In the genomic region with DNA sequence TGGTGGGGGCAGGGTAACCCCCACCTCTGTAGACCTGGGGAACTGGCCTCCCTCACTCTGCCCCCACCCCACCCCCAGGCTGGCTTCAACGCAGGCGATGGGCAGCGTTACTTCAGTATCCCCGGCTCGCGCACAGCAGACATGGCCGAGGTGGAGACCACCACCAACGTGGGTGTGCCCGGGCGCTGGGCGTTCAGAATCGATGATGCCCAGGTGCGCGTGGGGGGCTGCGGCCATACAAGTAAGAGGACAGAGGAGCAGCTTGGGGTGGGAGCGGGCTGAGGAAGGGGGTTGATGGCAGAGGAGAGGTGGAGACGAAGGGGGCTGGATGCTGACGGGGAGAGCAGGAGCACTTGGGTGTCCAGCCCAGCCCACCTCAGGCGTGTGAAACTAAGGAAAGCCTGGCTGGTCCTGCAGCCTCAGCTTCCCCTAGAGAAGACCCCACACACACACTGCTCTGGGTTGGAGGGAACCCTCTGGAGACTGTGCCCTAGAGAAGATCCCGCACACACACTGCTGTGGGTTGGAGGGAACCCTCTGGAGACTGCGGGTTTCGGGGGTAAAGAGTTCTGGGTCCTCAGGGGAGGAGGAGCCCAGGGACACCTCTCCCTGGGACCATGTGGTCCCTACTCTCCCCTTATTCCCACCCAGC, we compare ENCODE assay signal across 20 cellular contexts. TPM values are rescaled to one million over a fixed set of nuclear protein-coding genes. Genes with fewer than 3 reads are reported as not detected.
A peak's percentile ranks its signal among the peaks of the same experiment; 100 is the strongest.
DNase-seq lines count a peak whose midpoint lies in the region; ATAC-seq, FAIRE-seq and TF ChIP-seq lines count a peak whose summit lies in the region.
"Had no signal": no experiment of that assay in that cellular context is flagged by ENCODE, and none has a peak within 500 bp of the region (broad histone marks: within the 10 kb centered on the region; RNA-seq: fewer than 3 reads in every experiment).

No MANE protein-coding gene starts in this region.

- FAIRE-seq in small intestine (lab: Jason Lieb, UNC) = no peak
- FAIRE-seq: astrocyte, urothelium cell line had no signal

- H3K4me1 ChIP-seq in SJSA1 (replicated peaks) (peaks cover 42% of the 10 kb centered on the region), spleen (peaks cover 0 to 29% (median 22%) of the 10 kb centered on the region in 6 donors), small intestine (ENCODE audit: control insufficient read depth in 2 of 2, insufficient read depth in 1 of 2, low read depth in 1 of 2, low read length in 1 of 2) (no peaks in the 10 kb centered on the region)
- H3K4me1 ChIP-seq: psoas muscle had no signal

- CTCF ChIA-PET in activated CD4-positive, alpha-beta T cell treated with anti-CD3 and anti-CD28 coated beads, Interleukin-2, amount 10 ng/mL, durations not matched to agents 7 days and 5 days (lab: Charles Lee) = no interaction called here

- intact Hi-C loops in spleen (cut with DNase I; ENCODE audit: low total_unique reads) = no loop called here

- WGBS in spleen, 5 donors = 87 to 95% (median 92%) methylated on average over 21 to 22 of the region's 22 CpGs
- WGBS in small intestine, 3 donors = 89 to 96% (median 93%) methylated on average over 22 of the region's 22 CpGs

- H3K27ac ChIP-seq in SJSA1 (peak overlapping the region; percentile 78), spleen (no peak overlapping the region), small intestine (ENCODE audit: low read depth in 1 of 2, low read length in 1 of 2) (no peak overlapping the region)
- H3K27ac ChIP-seq: gastroesophageal sphincter, neural progenitor cell, psoas muscle had no signal

- H3K4me3 ChIP-seq in SJSA1 (no peak overlapping the region), spleen (no peak overlapping the region), small intestine (ENCODE audit: low read depth in 1 of 2, low read length in 2 of 2) (no peak overlapping the region)
- H3K4me3 ChIP-seq: gastroesophageal sphincter, neural progenitor cell, psoas muscle had no signal

- no peak for ATAC-seq in HG02973 (IDR thresholded peaks at IDR 0.05; ENCODE audit: unreplicated experiment)
- ATAC-seq: gastroesophageal sphincter, left cardiac atrium, psoas muscle had no signal

- peak overlapping the region; percentile 36 for H3K27ac Mint-ChIP-seq in activated CD4-positive, alpha-beta T cell treated with anti-CD3 and anti-CD28 coated beads, Interleukin-2, amount 10 ng/mL, durations not matched to agents 7 days and 5 days
- no peak overlapping the region for H3K27ac Mint-ChIP-seq in immature natural killer cell
- H3K27ac Mint-ChIP-seq: neural progenitor cell had no signal

- H3K9me3 Mint-ChIP-seq in activated CD4-positive, alpha-beta T cell treated with anti-CD3 and anti-CD28 coated beads, Interleukin-2, amount 10 ng/mL, durations not matched to agents 7 days and 5 days = no peaks in the 10 kb centered on the region
- H3K9me3 Mint-ChIP-seq in immature natural killer cell = no peaks in the 10 kb centered on the region
- H3K9me3 Mint-ChIP-seq: neural progenitor cell had no signal

- peaks cover 20% of the 10 kb centered on the region for H3K4me1 Mint-ChIP-seq in activated CD4-positive, alpha-beta T cell treated with anti-CD3 and anti-CD28 coated beads, Interleukin-2, amount 10 ng/mL, durations not matched to agents 7 days and 5 days
- peaks cover 0 to 9% of the 10 kb centered on the region in 2 donors for H3K4me1 Mint-ChIP-seq in immature natural killer cell

- no peaks in the 10 kb centered on the region for H3K27me3 ChIP-seq in SJSA1 (replicated peaks)
- peaks cover 0 to 5% (median 0%) of the 10 kb centered on the region in 7 donors for H3K27me3 ChIP-seq in spleen (replicated peaks in 1 of 7)
- no peaks in the 10 kb centered on the region for H3K27me3 ChIP-seq in small intestine (ENCODE audit: control insufficient read depth in 2 of 2, insufficient read depth in 2 of 2, low read length in 2 of 2)

- no peak for DNase-seq in activated CD4-positive, alpha-beta T cell treated with anti-CD3 and anti-CD28 coated beads, Interleukin-2, amount 10 ng/mL, durations not matched to agents 7 days and 5 days
- DNase-seq in activated CD4-positive, alpha-beta T cell treated with anti-CD3 and anti-CD28 coated beads for 4 hours = no peak
- DNase-seq in SJSA1 (ENCODE audit: low read depth in 1 of 2, low spot score in 2 of 2) (no peak), immature natural killer cell (no peak), spleen (peak; percentile 64), small intestine (no peak), anterior cingulate cortex (lab: John Stamatoyannopoulos, UW) (no peak)
- DNase-seq: activated CD4-positive, alpha-beta T cell treated with anti-CD3 and anti-CD28 coated beads, Interleukin-2, amount 50 U/mL, for 1 hour; erythroblast; GDM1; IMR-90; left cardiac atrium; NCI-H1417; SW 1271 had no signal

- no peak for TF ChIP-seq CTCF in spleen (IDR thresholded peaks at IDR 0.05 in 8 of 11, conservative IDR thresholded peaks at IDR 0.05 in 3 of 11)

- no peaks in the 10 kb centered on the region for H3K36me3 Mint-ChIP-seq in activated CD4-positive, alpha-beta T cell treated with anti-CD3 and anti-CD28 coated beads, Interleukin-2, amount 10 ng/mL, durations not matched to agents 7 days and 5 days (ENCODE audit: low read depth)
- H3K36me3 Mint-ChIP-seq in immature natural killer cell = no peaks in the 10 kb centered on the region
- H3K36me3 Mint-ChIP-seq: neural progenitor cell had no signal

- H3K9me3 ChIP-seq in SJSA1 (replicated peaks) = no peaks in the 10 kb centered on the region
- no peaks in the 10 kb centered on the region for H3K9me3 ChIP-seq in spleen
- no peaks in the 10 kb centered on the region for H3K9me3 ChIP-seq in small intestine (ENCODE audit: control insufficient read depth, low read depth)
- H3K9me3 ChIP-seq: gastroesophageal sphincter, psoas muscle had no signal

- TF ChIP-seq POLR2A in spleen (IDR thresholded peaks at IDR 0.05) = no peak

- no peak overlapping the region for H3K4me3 Mint-ChIP-seq in activated CD4-positive, alpha-beta T cell treated with anti-CD3 and anti-CD28 coated beads, Interleukin-2, amount 10 ng/mL, durations not matched to agents 7 days and 5 days
- peak overlapping the region in 3 of 5 donors; percentile 3 to 51 (median 21) for H3K4me3 Mint-ChIP-seq in immature natural killer cell
- H3K4me3 Mint-ChIP-seq: neural progenitor cell had no signal

- POLR2A ChIA-PET in activated CD4-positive, alpha-beta T cell treated with anti-CD3 and anti-CD28 coated beads, Interleukin-2, amount 10 ng/mL, durations not matched to agents 7 days and 5 days (lab: Charles Lee) = no interaction called here

- H3K36me3 ChIP-seq in SJSA1 (peaks cover 51% of the 10 kb centered on the region), spleen (peaks cover 0 to 72% (median 4%) of the 10 kb centered on the region in 6 donors), small intestine (ENCODE audit: control insufficient read depth in 2 of 2, insufficient read depth in 2 of 2, low read length in 2 of 2) (no peaks in the 10 kb centered on the region)
- H3K36me3 ChIP-seq: neural progenitor cell had no signal

- H3K27me3 Mint-ChIP-seq in activated CD4-positive, alpha-beta T cell treated with anti-CD3 and anti-CD28 coated beads, Interleukin-2, amount 10 ng/mL, durations not matched to agents 7 days and 5 days = no peaks in the 10 kb centered on the region
- H3K27me3 Mint-ChIP-seq in immature natural killer cell (ENCODE audit: low read depth in 3 of 3) = peaks cover 0 to 2% (median 1%) of the 10 kb centered on the region in 3 donors

RNA-seq across cellular contexts. Expression of gene SNED1, which starts 36.2 kb away (rescaled TPM):
- 1 to 10 TPM; 6.1 to 8.6 TPM for total RNA-seq in activated CD4-positive, alpha-beta T cell treated with anti-CD3 and anti-CD28 coated beads, Interleukin-2, amount 10 ng/mL, durations not matched to agents 7 days and 5 days
- 18.3 and 24.9 TPM in 2 replicates for total RNA-seq in SJSA1 (2014; rRNA removed; shearing (Covaris generic))
- polyA plus RNA-seq in immature natural killer cell = under 1 TPM in 2 of 3 donors, not detected in 1; 0.24 to 0.56 TPM
- 10 to 100 TPM; 41.2 to 85.3 (median 66.2) TPM for total RNA-seq in spleen
- polyA plus RNA-seq in spleen = 1 to 10 TPM; 2.6 to 9.5 (median 4.6) TPM
- 1 to 10 TPM in 2 of 3 donors, under 1 TPM in 1; 0.45 to 5.7 (median 1.1) TPM for polyA plus RNA-seq in small intestine
